11 cellular contexts compared by ENCODE assay signal in the genomic region with DNA sequence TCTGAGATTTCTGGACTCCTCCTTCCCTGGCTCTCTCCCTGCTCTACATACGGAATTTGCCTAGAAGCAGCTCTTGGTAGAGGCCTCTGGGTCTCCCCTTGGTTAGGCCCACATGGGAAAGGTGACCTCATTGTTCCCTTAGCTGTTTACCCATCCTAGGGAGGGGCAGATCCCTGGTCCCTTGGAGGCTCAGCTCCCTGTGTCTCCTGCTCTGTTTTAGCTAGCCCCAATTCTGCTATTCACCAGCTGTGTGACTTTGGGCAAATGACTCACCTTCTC. TPM values are rescaled to one million over a fixed set of nuclear protein-coding genes. Genes with fewer than 3 reads are reported as not detected.
DNase-seq lines count a peak whose midpoint lies in the region; ATAC-seq, FAIRE-seq and TF ChIP-seq lines count a peak whose summit lies in the region.
"Had no signal": no experiment of that assay in that cellular context is flagged by ENCODE, and none has a peak within 500 bp of the region (broad histone marks: within the 10 kb centered on the region; RNA-seq: fewer than 3 reads in every experiment).

No MANE protein-coding gene starts in this region.

- peaks cover 85% of the 10 kb centered on the region for H3K4me1 ChIP-seq in keratinocyte (ENCODE audit: control insufficient read depth, extremely low read depth, insufficient read depth, low read length)
- peaks cover 20 to 82% (median 52%) of the 10 kb centered on the region in 4 donors for H3K4me1 ChIP-seq in transverse colon
- H3K4me1 ChIP-seq in esophagus muscularis mucosa = peaks cover 24 to 54% (median 50%) of the 10 kb centered on the region in 4 donors

- no peak for TF ChIP-seq CTCF in VCaP (conservative IDR thresholded peaks at IDR 0.05)
- no peak for TF ChIP-seq CTCF in keratinocyte (optimal IDR thresholded peaks at IDR 0.05 in 1 of 3, IDR thresholded peaks at IDR 0.05 in 1 of 3, conservative IDR thresholded peaks at IDR 0.05 in 1 of 3; ENCODE audit: extremely low read depth in 1 of 3, insufficient read depth in 2 of 3, low read length in 3 of 3)
- no peak for TF ChIP-seq CTCF in transverse colon (IDR thresholded peaks at IDR 0.05)
- TF ChIP-seq CTCF in type B pancreatic cell (conservative IDR thresholded peaks at IDR 0.05) = no peak
- TF ChIP-seq CTCF in esophagus muscularis mucosa (IDR thresholded peaks at IDR 0.05) = no peak

- H3K9me3 ChIP-seq in keratinocyte (ENCODE audit: control insufficient read depth, low read depth, low read length) = no peaks in the 10 kb centered on the region
- H3K9me3 ChIP-seq in transverse colon = no peaks in the 10 kb centered on the region
- no peaks in the 10 kb centered on the region for H3K9me3 ChIP-seq in esophagus muscularis mucosa

- TF ChIP-seq EP300 in transverse colon (IDR thresholded peaks at IDR 0.05; ENCODE audit: low read depth) (no peak), esophagus muscularis mucosa (IDR thresholded peaks at IDR 0.05) (no peak)

- H3K4me3 Mint-ChIP-seq in type B pancreatic cell = no peak overlapping the region

- H3K4me1 Mint-ChIP-seq in type B pancreatic cell (ENCODE audit: unreplicated experiment) = peaks cover 19% of the 10 kb centered on the region

- H3K36me3 Mint-ChIP-seq in type B pancreatic cell = no peaks in the 10 kb centered on the region

- DNase-seq in H4 (ENCODE audit: low spot score) (peak; percentile 87), keratinocyte (ENCODE audit: low read depth, low spot score) (no peak), transverse colon (no peak), type B pancreatic cell (ENCODE audit: extremely low spot score, unreplicated experiment) (no peak), NCI-H82 treated with DMSO at 0.1 percent for 48 hours (lab: John Stamatoyannopoulos, UW; ENCODE audit: unreplicated experiment) (no peak), esophagus muscularis mucosa (ENCODE audit: extremely low spot score) (no peak)
- DNase-seq: activated CD8-positive, alpha-beta memory T cell treated with anti-CD3 and anti-CD28 coated beads, Interleukin-2, amount 50 U/mL, for 48 hours; NCI-H1694 treated with DMSO at 0.1 percent for 48 hours had no signal

- H4K20me1 ChIP-seq in keratinocyte (ENCODE audit: control insufficient read depth, extremely low read depth, insufficient read depth, low read length) = no peaks in the 10 kb centered on the region

- peaks cover 44% of the 10 kb centered on the region for H3K27me3 Mint-ChIP-seq in type B pancreatic cell

- H2AFZ ChIP-seq in keratinocyte (ENCODE audit: control insufficient read depth, low read length) = no peak overlapping the region

- no peaks in the 10 kb centered on the region for H3K27me3 ChIP-seq in keratinocyte (ENCODE audit: control insufficient read depth, extremely low read depth, insufficient read depth, low read length)
- H3K27me3 ChIP-seq in transverse colon = peaks cover 17% of the 10 kb centered on the region
- peaks cover 5 to 43% (median 17%) of the 10 kb centered on the region in 4 donors for H3K27me3 ChIP-seq in esophagus muscularis mucosa

- H3K79me2 ChIP-seq in keratinocyte (ENCODE audit: control insufficient read depth, insufficient read depth, low read length) = peaks cover 52% of the 10 kb centered on the region

- H3K27ac Mint-ChIP-seq in type B pancreatic cell = no peak overlapping the region

- FAIRE-seq in keratinocyte (lab: Jason Lieb, UNC) = no peak

- TF ChIP-seq POLR2A in transverse colon (IDR thresholded peaks at IDR 0.05) (no peak), esophagus muscularis mucosa (IDR thresholded peaks at IDR 0.05; ENCODE audit: low read depth) (no peak)

- no peaks in the 10 kb centered on the region for H3K9me3 Mint-ChIP-seq in type B pancreatic cell

- peak overlapping the region; percentile 96 for H3K4me2 ChIP-seq in keratinocyte (ENCODE audit: control insufficient read depth, extremely low read depth, insufficient read depth, low read depth, low read length)

- no peaks in the 10 kb centered on the region for H3K9me1 ChIP-seq in keratinocyte (ENCODE audit: control insufficient read depth, extremely low read depth, insufficient read depth, low read length)

- H3K4me3 ChIP-seq in keratinocyte (ENCODE audit: control insufficient read depth in 2 of 3, extremely low read depth in 1 of 3, insufficient read depth in 2 of 3, low read depth in 1 of 3, low read length in 3 of 3) = peak overlapping the region in 1 of 3 experiments; percentile 16
- no peak overlapping the region for H3K4me3 ChIP-seq in transverse colon
- H3K4me3 ChIP-seq in esophagus muscularis mucosa = no peak overlapping the region

- intact Hi-C loops in transverse colon (cut with DNase I; ENCODE audit: low total_unique reads) = no loop called here
- intact Hi-C loops in esophagus muscularis mucosa (cut with DNase I) = no loop called here

- no peak for ATAC-seq in GM21360 (IDR thresholded peaks at IDR 0.05; ENCODE audit: unreplicated experiment)

- peak overlapping the region; percentile 86 for H3K27ac ChIP-seq in VCaP
- peak overlapping the region; percentile 70 for H3K27ac ChIP-seq in keratinocyte (ENCODE audit: control insufficient read depth, insufficient read depth, low read length)
- peak overlapping the region; percentile 79 to 92 (median 87) for H3K27ac ChIP-seq in transverse colon
- H3K27ac ChIP-seq in esophagus muscularis mucosa (replicated peaks in 1 of 4) = no peak overlapping the region

- dilution Hi-C loops in keratinocyte (cut with MboI; ENCODE audit: extremely low pct_ligation_motif_present, low sequenced_read_pairs) = no loop called here

- H3K36me3 ChIP-seq in keratinocyte (ENCODE audit: control insufficient read depth in 2 of 2, extremely low read depth in 1 of 2, insufficient read depth in 2 of 2, low read length in 2 of 2) (peaks cover 0 to 18% of the 10 kb centered on the region in 2 experiments), transverse colon (no peaks in the 10 kb centered on the region), esophagus muscularis mucosa (no peaks in the 10 kb centered on the region)

- in situ Hi-C loops in transverse colon (cut with MboI; ENCODE audit: low pct_ligation_motif_present in 1 of 4, low pct_unique_long_range_greater_than_20kb in 1 of 4, low sequenced_read_pairs in 3 of 4) = loop anchor here in 2 of 4 donors (10.0 kb wide), 2 partner anchors 56 to 84 kb away; no protein-coding TSS in a partner anchor

- 44% methylated on average over 1 of the region's 1 CpG; no CpG with 5 or more reads in 1 of the 2 donors for WGBS in transverse colon (ENCODE audit: low coverage in 1 of 2), 2 donors
- WGBS in esophagus muscularis mucosa = 50% methylated on average over 1 of the region's 1 CpG

- H3K9ac ChIP-seq in keratinocyte (ENCODE audit: control insufficient read depth, extremely low read depth, insufficient read depth, low read length) = peak overlapping the region; percentile 54

RNA-seq across cellular contexts. Expression of a gene that starts 3.8 kb away (rescaled TPM):
- 15.2 and 16.0 TPM in 2 replicates for total RNA-seq in H4 (2014; rRNA removed; shearing (Covaris generic))
- polyA plus RNA-seq in keratinocyte = 39.6 to 61.6 TPM (median 41.7 TPM) in 3 replicates
- polyA plus RNA-seq in keratinocyte (2011; ENCODE audit: low read depth) = 16.7 TPM
- 18.2 and 18.5 TPM in 2 replicates for polyA plus RNA-seq in keratinocyte (2011; cell fraction: cytosol; rRNA removed)
- polyA plus RNA-seq in keratinocyte (2011; cell fraction: nucleus; rRNA removed) = 184 and 229 TPM in 2 replicates
- polyA plus RNA-seq in keratinocyte (2012; ENCODE audit: low replicate concordance) = 28.9 and 55.8 TPM in 2 replicates
- 52.7 to 126 TPM (median 73.7 TPM) in 3 replicates for polyA minus RNA-seq in keratinocyte
- polyA minus RNA-seq in keratinocyte (2011; cell fraction: cytosol; rRNA and poly(A)+ RNA removed) = 38.4 TPM
- 116 and 134 TPM in 2 replicates for polyA minus RNA-seq in keratinocyte (2011; cell fraction: nucleus; rRNA and poly(A)+ RNA removed)
- 100 to 1,000 TPM; 297 to 655 (median 533) TPM for total RNA-seq in transverse colon
- 10.6 and 13.3 TPM in 2 replicates for total RNA-seq in type B pancreatic cell (ENCODE audit: low replicate concordance)
- total RNA-seq in esophagus muscularis mucosa = 1 to 10 TPM in 3 of 4 donors, under 1 TPM in 1; 0.50 to 2.9 (median 1.9) TPM
- polyA plus RNA-seq: neural cell had no signal

Comparison
In these comparisons a context has a peak if more than half of its experiments do, and no peak if none do; other contexts are left out.
1. H3K27ac ChIP-seq: peak in VCaP (single experiment), keratinocyte (single experiment) and transverse colon (4 of 4); none in esophagus muscularis mucosa (0 of 4).
2. RNA of a gene that starts 3.8 kb away (total RNA-seq): 297 to 655 TPM in transverse colon; 15.2 to 16.0 TPM in H4, 10.6 to 13.3 TPM in type B pancreatic cell and 0.50 to 2.9 TPM in esophagus muscularis mucosa; every median in the first group is over 10 times any median in the second.